ENCODE assay signal across 8 cellular contexts in the genomic region with DNA sequence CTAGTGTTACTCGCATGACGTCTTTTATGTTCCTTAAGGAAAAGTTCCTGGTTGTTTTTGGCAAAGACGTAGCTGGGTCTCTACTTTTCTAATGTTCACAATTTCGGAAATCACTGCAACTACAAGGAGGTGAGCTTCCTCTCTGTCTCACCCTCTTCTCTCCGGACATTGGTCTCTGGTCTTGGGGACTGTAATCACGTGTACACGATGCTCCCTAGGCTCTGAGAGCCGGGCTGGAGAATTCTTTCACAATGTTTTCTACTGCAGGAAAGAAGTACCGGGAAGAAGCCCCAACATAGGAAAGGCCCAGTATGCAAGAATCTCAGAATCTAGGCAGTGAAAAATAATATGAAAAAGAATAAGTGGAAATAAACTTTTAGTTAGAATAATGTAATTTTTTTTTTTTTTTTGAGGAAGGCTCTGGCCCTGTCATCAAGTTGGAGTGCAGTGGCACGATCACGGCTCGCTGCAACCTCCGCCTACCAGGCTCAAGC. TPM values are rescaled to one million over a fixed set of nuclear protein-coding genes. Genes with fewer than 3 reads are reported as not detected.
DNase-seq lines count a peak whose midpoint lies in the region; ATAC-seq and TF ChIP-seq lines count a peak whose summit lies in the region.

No MANE protein-coding gene starts in this region.

- H3K27me3 ChIP-seq in spleen (replicated peaks in 1 of 7), result no peaks in the 10 kb centered on the region

- peak overlapping the region; percentile 89 for H3K4me3 Mint-ChIP-seq in stimulated activated naive CD8-positive, alpha-beta T cell treated with anti-CD3 and anti-CD28 coated beads, Interleukin-15, Interleukin-2, amounts not matched to agents 100 ng/mL and 50 ng/mL, for 24 hours

- peaks cover 3 to 65% (median 44%) of the 10 kb centered on the region in 6 donors for H3K4me1 ChIP-seq in spleen

- TF ChIP-seq CTCF in fibroblast of the aortic adventitia (IDR thresholded peaks at IDR 0.05; ENCODE audit: insufficient read depth, low read length) (no peak), spleen (IDR thresholded peaks at IDR 0.05 in 8 of 11, conservative IDR thresholded peaks at IDR 0.05 in 3 of 11) (no peak)

- ATAC-seq in stimulated activated naive CD8-positive, alpha-beta T cell treated with anti-CD3 and anti-CD28 coated beads, Interleukin-15, Interleukin-2, amounts not matched to agents 100 U/mL and 50 U/mL, for 24 hours, result no peak

- H3K27me3 Mint-ChIP-seq in stimulated activated naive CD8-positive, alpha-beta T cell treated with anti-CD3 and anti-CD28 coated beads, Interleukin-15, Interleukin-2, amounts not matched to agents 100 ng/mL and 50 ng/mL, for 24 hours, result peaks cover 4% of the 10 kb centered on the region

- intact Hi-C loops in spleen (cut with DNase I; ENCODE audit: low total_unique reads), result no loop called here

- no peaks in the 10 kb centered on the region for H3K9me3 ChIP-seq in spleen

- peaks cover 13% of the 10 kb centered on the region for H3K36me3 Mint-ChIP-seq in stimulated activated naive CD8-positive, alpha-beta T cell treated with anti-CD3 and anti-CD28 coated beads, Interleukin-15, Interleukin-2, amounts not matched to agents 100 ng/mL and 50 ng/mL, for 24 hours (ENCODE audit: low read depth)

- peaks cover 49% of the 10 kb centered on the region for H3K4me1 Mint-ChIP-seq in stimulated activated naive CD8-positive, alpha-beta T cell treated with anti-CD3 and anti-CD28 coated beads, Interleukin-15, Interleukin-2, amounts not matched to agents 100 ng/mL and 50 ng/mL, for 24 hours (ENCODE audit: low read depth)

- peak overlapping the region; percentile 90 for H3K27ac Mint-ChIP-seq in stimulated activated naive CD8-positive, alpha-beta T cell treated with anti-CD3 and anti-CD28 coated beads, Interleukin-15, Interleukin-2, amounts not matched to agents 100 ng/mL and 50 ng/mL, for 24 hours

- peak overlapping the region; percentile 37 for H3K4me3 ChIP-seq in fibroblast of the aortic adventitia (ENCODE audit: low read depth, low read length)
- H3K4me3 ChIP-seq in spleen, result peak overlapping the region in 7 of 8 donors; percentile 14 to 77 (median 61)

- TF ChIP-seq POLR2A in spleen (IDR thresholded peaks at IDR 0.05), result no peak

- H3K36me3 ChIP-seq in spleen, result no peaks in the 10 kb centered on the region

- H3K9me3 Mint-ChIP-seq in stimulated activated naive CD8-positive, alpha-beta T cell treated with anti-CD3 and anti-CD28 coated beads, Interleukin-15, Interleukin-2, amounts not matched to agents 100 ng/mL and 50 ng/mL, for 24 hours, result no peaks in the 10 kb centered on the region

- in situ Hi-C loops in SK-MEL-5 (cut with HindIII; ENCODE audit: low pct_unique_long_range_greater_than_20kb, low sequenced_read_pairs), result no loop called here

- peak overlapping the region in 7 of 8 donors; percentile 12 to 97 (median 91) for H3K27ac ChIP-seq in spleen

- no peak for DNase-seq in stimulated activated naive CD8-positive, alpha-beta T cell treated with anti-CD3 and anti-CD28 coated beads, Interleukin-15, Interleukin-2, amounts not matched to agents 100 U/mL and 50 U/mL, for 24 hours
- DNase-seq in SK-MEL-5 (ENCODE audit: low read depth, low spot score) (peak; percentile 75), fibroblast of the aortic adventitia (ENCODE audit: low read depth) (no peak), spleen (no peak), cerebellar nuclear complex (lab: John Stamatoyannopoulos, UW) (no peak), LoVo (ENCODE audit: low spot score) (no peak), NCI-H2171 (lab: John Stamatoyannopoulos, UW) (no peak)

- 35 to 41% (median 38%) methylated on average over 13 of the region's 13 CpGs for WGBS in spleen, 5 donors

RNA-seq across cellular contexts. Expression of a gene that starts 13.5 kb away (rescaled TPM):
- not detected in 2 replicates for total RNA-seq in SK-MEL-5 (2014; rRNA removed; shearing (Covaris generic))
- polyA plus RNA-seq in SK-MEL-5 (2015; cell fraction: cytosol; rRNA removed), result not detected in 2 replicates
- not detected in 2 replicates for polyA plus RNA-seq in SK-MEL-5 (2015; cell fraction: nucleus; rRNA removed)
- total RNA-seq in fibroblast of the aortic adventitia (ENCODE audit: low replicate concordance) (not detected in 2 replicates), spleen (not detected)
- polyA plus RNA-seq in spleen, result not detected

RNA-seq across cellular contexts. Expression of a gene that starts 38.6 kb away (rescaled TPM):
- 10.6 and 11.2 TPM in 2 replicates for total RNA-seq in SK-MEL-5 (2014; rRNA removed; shearing (Covaris generic))
- 62.8 and 80.2 TPM in 2 replicates for polyA plus RNA-seq in SK-MEL-5 (2015; cell fraction: cytosol; rRNA removed)
- 109 and 152 TPM in 2 replicates for polyA plus RNA-seq in SK-MEL-5 (2015; cell fraction: nucleus; rRNA removed)
- total RNA-seq in fibroblast of the aortic adventitia (ENCODE audit: low replicate concordance) (73.0 and 257 TPM in 2 replicates), spleen (1,000 to 10,000 TPM in 5 of 7 donors, 100 to 1,000 TPM in 2; 622 to 2,368 (median 1,747) TPM)
- polyA plus RNA-seq in spleen, result 100 to 1,000 TPM; 446 to 779 (median 670) TPM
